In genomic region chr4:39043058-39043696, GRCh38 we compare ENCODE assay signal across 1 cellular context.
A peak's percentile ranks its signal among the peaks of the same experiment; 100 is the strongest.
TF ChIP-seq lines count a peak whose summit lies in the region.

No MANE protein-coding gene starts in this region.

TF ChIP-seq in HepG2, 621 proteins besides CTCF, POLR2A, EP300 and RAD21 (continued from another document and continues in another):
- no peak for TF ChIP-seq HMGXB3 (CRISPR knock-in tag; IDR thresholded peaks at IDR 0.05; ENCODE audit: borderline replicate concordance)
- no peak for TF ChIP-seq CBX1 (IDR thresholded peaks at IDR 0.05; ENCODE audit: low read depth)
- peak; percentile 13; the same call in 1 of the 2 replicates for TF ChIP-seq PHF21A (CRISPR knock-in tag; IDR thresholded peaks at IDR 0.05)
- no peak for TF ChIP-seq ZNF841 (CRISPR knock-in tag; IDR thresholded peaks at IDR 0.05; ENCODE audit: borderline replicate concordance)
- no peak for TF ChIP-seq FOXC1 (CRISPR knock-in tag; IDR thresholded peaks at IDR 0.05; ENCODE audit: borderline replicate concordance)
- TF ChIP-seq, protein P1, sequence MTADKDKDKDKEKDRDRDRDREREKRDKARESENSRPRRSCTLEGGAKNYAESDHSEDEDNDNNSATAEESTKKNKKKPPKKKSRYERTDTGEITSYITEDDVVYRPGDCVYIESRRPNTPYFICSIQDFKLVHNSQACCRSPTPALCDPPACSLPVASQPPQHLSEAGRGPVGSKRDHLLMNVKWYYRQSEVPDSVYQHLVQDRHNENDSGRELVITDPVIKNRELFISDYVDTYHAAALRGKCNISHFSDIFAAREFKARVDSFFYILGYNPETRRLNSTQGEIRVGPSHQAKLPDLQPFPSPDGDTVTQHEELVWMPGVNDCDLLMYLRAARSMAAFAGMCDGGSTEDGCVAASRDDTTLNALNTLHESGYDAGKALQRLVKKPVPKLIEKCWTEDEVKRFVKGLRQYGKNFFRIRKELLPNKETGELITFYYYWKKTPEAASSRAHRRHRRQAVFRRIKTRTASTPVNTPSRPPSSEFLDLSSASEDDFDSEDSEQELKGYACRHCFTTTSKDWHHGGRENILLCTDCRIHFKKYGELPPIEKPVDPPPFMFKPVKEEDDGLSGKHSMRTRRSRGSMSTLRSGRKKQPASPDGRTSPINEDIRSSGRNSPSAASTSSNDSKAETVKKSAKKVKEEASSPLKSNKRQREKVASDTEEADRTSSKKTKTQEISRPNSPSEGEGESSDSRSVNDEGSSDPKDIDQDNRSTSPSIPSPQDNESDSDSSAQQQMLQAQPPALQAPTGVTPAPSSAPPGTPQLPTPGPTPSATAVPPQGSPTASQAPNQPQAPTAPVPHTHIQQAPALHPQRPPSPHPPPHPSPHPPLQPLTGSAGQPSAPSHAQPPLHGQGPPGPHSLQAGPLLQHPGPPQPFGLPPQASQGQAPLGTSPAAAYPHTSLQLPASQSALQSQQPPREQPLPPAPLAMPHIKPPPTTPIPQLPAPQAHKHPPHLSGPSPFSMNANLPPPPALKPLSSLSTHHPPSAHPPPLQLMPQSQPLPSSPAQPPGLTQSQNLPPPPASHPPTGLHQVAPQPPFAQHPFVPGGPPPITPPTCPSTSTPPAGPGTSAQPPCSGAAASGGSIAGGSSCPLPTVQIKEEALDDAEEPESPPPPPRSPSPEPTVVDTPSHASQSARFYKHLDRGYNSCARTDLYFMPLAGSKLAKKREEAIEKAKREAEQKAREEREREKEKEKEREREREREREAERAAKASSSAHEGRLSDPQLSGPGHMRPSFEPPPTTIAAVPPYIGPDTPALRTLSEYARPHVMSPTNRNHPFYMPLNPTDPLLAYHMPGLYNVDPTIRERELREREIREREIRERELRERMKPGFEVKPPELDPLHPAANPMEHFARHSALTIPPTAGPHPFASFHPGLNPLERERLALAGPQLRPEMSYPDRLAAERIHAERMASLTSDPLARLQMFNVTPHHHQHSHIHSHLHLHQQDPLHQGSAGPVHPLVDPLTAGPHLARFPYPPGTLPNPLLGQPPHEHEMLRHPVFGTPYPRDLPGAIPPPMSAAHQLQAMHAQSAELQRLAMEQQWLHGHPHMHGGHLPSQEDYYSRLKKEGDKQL (CRISPR knock-in tag; IDR thresholded peaks at IDR 0.05; ENCODE audit: low read depth) = 0 out of 2 replicates have a peak, but pooled peaks have one; percentile 40
- no peak for TF ChIP-seq AGO1 (IDR thresholded peaks at IDR 0.05; ENCODE audit: low read depth, low read length, poor library complexity, severe bottlenecking)
- TF ChIP-seq MLXIP (CRISPR knock-in tag; IDR thresholded peaks at IDR 0.05; ENCODE audit: borderline replicate concordance) = no peak
- TF ChIP-seq NFE2L2 (IDR thresholded peaks at IDR 0.05; ENCODE audit: low read length) = no peak
- no peak for TF ChIP-seq PCBP2 (optimal IDR thresholded peaks at IDR 0.05; ENCODE audit: low read depth, low read length, poor library complexity, severe bottlenecking)
- TF ChIP-seq ZNF737 (CRISPR knock-in tag; IDR thresholded peaks at IDR 0.05; ENCODE audit: borderline replicate concordance) = no peak
- TF ChIP-seq ZNF292 (CRISPR knock-in tag; IDR thresholded peaks at IDR 0.05; ENCODE audit: borderline replicate concordance, low read depth) = no peak
- TF ChIP-seq MAZ (IDR thresholded peaks at IDR 0.05; ENCODE audit: borderline replicate concordance, low read depth, low read length) = no peak
- no peak for TF ChIP-seq MAZ (CRISPR knock-in tag; IDR thresholded peaks at IDR 0.05; ENCODE audit: low read depth)
- TF ChIP-seq ZNF670 (CRISPR knock-in tag; IDR thresholded peaks at IDR 0.05; ENCODE audit: borderline replicate concordance) = no peak
- no peak for TF ChIP-seq TBP (CRISPR knock-in tag; IDR thresholded peaks at IDR 0.05)
- TF ChIP-seq, protein P2, sequence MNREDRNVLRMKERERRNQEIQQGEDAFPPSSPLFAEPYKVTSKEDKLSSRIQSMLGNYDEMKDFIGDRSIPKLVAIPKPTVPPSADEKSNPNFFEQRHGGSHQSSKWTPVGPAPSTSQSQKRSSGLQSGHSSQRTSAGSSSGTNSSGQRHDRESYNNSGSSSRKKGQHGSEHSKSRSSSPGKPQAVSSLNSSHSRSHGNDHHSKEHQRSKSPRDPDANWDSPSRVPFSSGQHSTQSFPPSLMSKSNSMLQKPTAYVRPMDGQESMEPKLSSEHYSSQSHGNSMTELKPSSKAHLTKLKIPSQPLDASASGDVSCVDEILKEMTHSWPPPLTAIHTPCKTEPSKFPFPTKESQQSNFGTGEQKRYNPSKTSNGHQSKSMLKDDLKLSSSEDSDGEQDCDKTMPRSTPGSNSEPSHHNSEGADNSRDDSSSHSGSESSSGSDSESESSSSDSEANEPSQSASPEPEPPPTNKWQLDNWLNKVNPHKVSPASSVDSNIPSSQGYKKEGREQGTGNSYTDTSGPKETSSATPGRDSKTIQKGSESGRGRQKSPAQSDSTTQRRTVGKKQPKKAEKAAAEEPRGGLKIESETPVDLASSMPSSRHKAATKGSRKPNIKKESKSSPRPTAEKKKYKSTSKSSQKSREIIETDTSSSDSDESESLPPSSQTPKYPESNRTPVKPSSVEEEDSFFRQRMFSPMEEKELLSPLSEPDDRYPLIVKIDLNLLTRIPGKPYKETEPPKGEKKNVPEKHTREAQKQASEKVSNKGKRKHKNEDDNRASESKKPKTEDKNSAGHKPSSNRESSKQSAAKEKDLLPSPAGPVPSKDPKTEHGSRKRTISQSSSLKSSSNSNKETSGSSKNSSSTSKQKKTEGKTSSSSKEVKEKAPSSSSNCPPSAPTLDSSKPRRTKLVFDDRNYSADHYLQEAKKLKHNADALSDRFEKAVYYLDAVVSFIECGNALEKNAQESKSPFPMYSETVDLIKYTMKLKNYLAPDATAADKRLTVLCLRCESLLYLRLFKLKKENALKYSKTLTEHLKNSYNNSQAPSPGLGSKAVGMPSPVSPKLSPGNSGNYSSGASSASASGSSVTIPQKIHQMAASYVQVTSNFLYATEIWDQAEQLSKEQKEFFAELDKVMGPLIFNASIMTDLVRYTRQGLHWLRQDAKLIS (CRISPR knock-in tag; IDR thresholded peaks at IDR 0.05) = no peak
- TF ChIP-seq RNF2 (conservative IDR thresholded peaks at IDR 0.05; ENCODE audit: low read depth) = no peak
- peak; percentile 46 for TF ChIP-seq ELF3 (CRISPR knock-in tag; IDR thresholded peaks at IDR 0.05)
- TF ChIP-seq, protein P3, sequence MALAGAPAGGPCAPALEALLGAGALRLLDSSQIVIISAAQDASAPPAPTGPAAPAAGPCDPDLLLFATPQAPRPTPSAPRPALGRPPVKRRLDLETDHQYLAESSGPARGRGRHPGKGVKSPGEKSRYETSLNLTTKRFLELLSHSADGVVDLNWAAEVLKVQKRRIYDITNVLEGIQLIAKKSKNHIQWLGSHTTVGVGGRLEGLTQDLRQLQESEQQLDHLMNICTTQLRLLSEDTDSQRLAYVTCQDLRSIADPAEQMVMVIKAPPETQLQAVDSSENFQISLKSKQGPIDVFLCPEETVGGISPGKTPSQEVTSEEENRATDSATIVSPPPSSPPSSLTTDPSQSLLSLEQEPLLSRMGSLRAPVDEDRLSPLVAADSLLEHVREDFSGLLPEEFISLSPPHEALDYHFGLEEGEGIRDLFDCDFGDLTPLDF (CRISPR knock-in tag; IDR thresholded peaks at IDR 0.05) = no peak
- TF ChIP-seq GATA4 (IDR thresholded peaks at IDR 0.05; ENCODE audit: borderline replicate concordance, low read depth) = no peak
- TF ChIP-seq SNRNP70 (IDR thresholded peaks at IDR 0.05; ENCODE audit: low read depth, low read length) = no peak
- TF ChIP-seq ZNF10 (CRISPR knock-in tag; IDR thresholded peaks at IDR 0.05; ENCODE audit: borderline replicate concordance, low read depth) = no peak
- peak; percentile 62; the same call in 1 of the 2 replicates for TF ChIP-seq TBX3 (IDR thresholded peaks at IDR 0.05; ENCODE audit: borderline replicate concordance)
- TF ChIP-seq, protein P4, sequence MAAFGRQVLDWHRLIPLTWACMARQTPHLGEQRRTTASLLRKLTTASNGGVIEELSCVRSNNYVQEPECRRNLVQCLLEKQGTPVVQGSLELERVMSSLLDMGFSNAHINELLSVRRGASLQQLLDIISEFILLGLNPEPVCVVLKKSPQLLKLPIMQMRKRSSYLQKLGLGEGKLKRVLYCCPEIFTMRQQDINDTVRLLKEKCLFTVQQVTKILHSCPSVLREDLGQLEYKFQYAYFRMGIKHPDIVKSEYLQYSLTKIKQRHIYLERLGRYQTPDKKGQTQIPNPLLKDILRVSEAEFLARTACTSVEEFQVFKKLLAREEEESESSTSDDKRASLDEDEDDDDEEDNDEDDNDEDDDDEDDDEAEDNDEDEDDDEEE (CRISPR knock-in tag; IDR thresholded peaks at IDR 0.05) = no peak
- TF ChIP-seq ZNF7 (CRISPR knock-in tag; IDR thresholded peaks at IDR 0.05) = no peak
- TF ChIP-seq PAX8 (CRISPR knock-in tag; IDR thresholded peaks at IDR 0.05; ENCODE audit: borderline replicate concordance) = no peak
- TF ChIP-seq LCORL (IDR thresholded peaks at IDR 0.05) = peak; percentile 95
- TF ChIP-seq LCORL (CRISPR knock-in tag; IDR thresholded peaks at IDR 0.05) = peak; percentile 72; the same call in 1 of the 2 replicates
- TF ChIP-seq PHF8 (CRISPR knock-in tag; IDR thresholded peaks at IDR 0.05) = no peak
- TF ChIP-seq FOXA3 (CRISPR knock-in tag; IDR thresholded peaks at IDR 0.05) = peak; percentile 91
- TF ChIP-seq BRD4 (CRISPR knock-in tag; IDR thresholded peaks at IDR 0.05) = no peak
- no peak for TF ChIP-seq RELA (CRISPR knock-in tag; IDR thresholded peaks at IDR 0.05)
- no peak for TF ChIP-seq PCBP1 (IDR thresholded peaks at IDR 0.05; ENCODE audit: borderline replicate concordance, low read depth, low read length)
- TF ChIP-seq ZNF296 (CRISPR knock-in tag; conservative IDR thresholded peaks at IDR 0.05) = no peak
- no peak for TF ChIP-seq ZNF749 (CRISPR knock-in tag; IDR thresholded peaks at IDR 0.05; ENCODE audit: borderline replicate concordance)
- no peak for TF ChIP-seq ZC3H4 (CRISPR knock-in tag; IDR thresholded peaks at IDR 0.05; ENCODE audit: borderline replicate concordance)
- TF ChIP-seq ZNF138 (CRISPR knock-in tag; IDR thresholded peaks at IDR 0.05; ENCODE audit: low read depth) = no peak
- no peak for TF ChIP-seq ARNT2 (CRISPR knock-in tag; IDR thresholded peaks at IDR 0.05; ENCODE audit: low read depth)
- TF ChIP-seq HDAC1 (CRISPR knock-in tag; IDR thresholded peaks at IDR 0.05) = no peak
- no peak for TF ChIP-seq MED8 (CRISPR knock-in tag; IDR thresholded peaks at IDR 0.05; ENCODE audit: insufficient replicate concordance)
- TF ChIP-seq PLRG1 (conservative IDR thresholded peaks at IDR 0.05) = no peak
- TF ChIP-seq ZBTB3 (CRISPR knock-in tag; IDR thresholded peaks at IDR 0.05; ENCODE audit: borderline replicate concordance, low read depth) = no peak
- TF ChIP-seq AHR (CRISPR knock-in tag; IDR thresholded peaks at IDR 0.05) = no peak; the same call in 1 of the 2 replicates
- TF ChIP-seq KDM4B (CRISPR knock-in tag; IDR thresholded peaks at IDR 0.05) = no peak
- TF ChIP-seq NR3C1 (CRISPR knock-in tag; IDR thresholded peaks at IDR 0.05) = no peak
- TF ChIP-seq KDM2A (CRISPR knock-in tag; IDR thresholded peaks at IDR 0.05; ENCODE audit: borderline replicate concordance, low read depth) = no peak
